In the genomic region with DNA sequence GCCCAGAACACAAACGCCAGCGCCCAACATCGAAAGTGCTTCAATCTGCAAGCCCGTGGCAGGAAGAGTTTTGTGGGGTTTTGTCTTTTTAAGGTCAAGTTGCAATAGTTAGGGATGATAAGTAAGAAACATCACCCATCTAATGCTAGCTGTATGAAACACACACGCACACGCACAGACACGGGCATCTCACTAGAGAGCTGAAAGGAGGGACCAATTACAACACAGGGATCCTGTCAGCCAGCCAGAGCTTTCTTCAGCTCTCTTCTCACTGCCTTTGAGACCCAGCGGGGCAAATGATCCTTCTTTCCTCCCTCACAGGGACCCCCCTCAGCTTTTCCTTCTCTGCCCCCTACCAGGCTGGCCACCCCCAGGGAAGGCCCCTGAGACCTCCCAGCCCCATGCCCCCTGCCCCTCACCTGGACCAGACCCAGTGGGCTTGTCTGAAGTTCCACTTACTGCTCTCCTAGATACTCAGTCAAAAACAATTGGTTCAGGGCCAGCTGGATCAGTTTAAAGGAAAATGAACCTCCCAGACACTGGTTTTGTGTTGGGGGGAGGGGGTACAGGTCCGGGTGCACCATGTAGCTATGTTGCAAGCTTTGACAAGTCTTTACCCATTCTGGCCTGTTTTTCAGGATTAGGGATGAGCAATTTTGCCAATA, we compare ENCODE assay signal across 20 cellular contexts. TPM values are rescaled to one million over a fixed set of nuclear protein-coding genes. Genes with fewer than 3 reads are reported as not detected.
DNase-seq lines count a peak whose midpoint lies in the region; ATAC-seq and TF ChIP-seq lines count a peak whose summit lies in the region.
"Had no signal": no experiment of that assay in that cellular context is flagged by ENCODE, and none has a peak within 500 bp of the region (broad histone marks: within the 10 kb centered on the region; RNA-seq: fewer than 3 reads in every experiment).

No MANE protein-coding gene starts in this region.

- no peak overlapping the region for H3K4me3 Mint-ChIP-seq in MCF 10A (ENCODE audit: unreplicated experiment)
- H3K4me3 Mint-ChIP-seq: activated naive CD8-positive, alpha-beta T cell treated with anti-CD3 and anti-CD28 coated beads, Interleukin-2, amount 10 ng/mL, durations not matched to agents 7 days and 5 days; stimulated activated memory B cell treated with anti-CD40 and anti-IgM and Interleukin-4, amounts not matched to agents 10 μg/mL and 1 μg/mL and 100 μg/mL, for 72 hours had no signal

- no peaks in the 10 kb centered on the region for H3K36me3 Mint-ChIP-seq in MCF 10A (ENCODE audit: insufficient read depth, unreplicated experiment)
- H3K36me3 Mint-ChIP-seq: activated naive CD8-positive, alpha-beta T cell treated with anti-CD3 and anti-CD28 coated beads, Interleukin-2, amount 10 ng/mL, durations not matched to agents 7 days and 5 days; stimulated activated memory B cell treated with anti-CD40 and anti-IgM and Interleukin-4, amounts not matched to agents 10 μg/mL and 1 μg/mL and 100 μg/mL, for 72 hours had no signal

- H4K20me1 ChIP-seq in hepatocyte (ENCODE audit: insufficient read depth, poor library complexity, severe bottlenecking) = no peaks in the 10 kb centered on the region

- no peak for TF ChIP-seq CTCF in MCF 10A (IDR thresholded peaks at IDR 0.05; ENCODE audit: unreplicated experiment)
- TF ChIP-seq CTCF in hepatocyte (IDR thresholded peaks at IDR 0.05; ENCODE audit: poor library complexity) = no peak
- no peak for TF ChIP-seq CTCF in spleen (IDR thresholded peaks at IDR 0.05 in 8 of 11, conservative IDR thresholded peaks at IDR 0.05 in 3 of 11)

- no peak for TF ChIP-seq POLR2A in spleen (IDR thresholded peaks at IDR 0.05)

- no peak overlapping the region for H3K4me2 ChIP-seq in hepatocyte

- H3K4me1 ChIP-seq in hepatocyte (ENCODE audit: insufficient read depth) = peaks cover 10% of the 10 kb centered on the region
- no peaks in the 10 kb centered on the region for H3K4me1 ChIP-seq in spleen
- H3K4me1 ChIP-seq: body of pancreas, esophagus muscularis mucosa, left ventricle myocardium inferior had no signal

- no TSS peak for BruUV-seq in MCF 10A (replicated peaks; lab: Mats Ljungman, UMichigan)

- peaks cover 6% of the 10 kb centered on the region for H3K4me1 Mint-ChIP-seq in MCF 10A (ENCODE audit: insufficient read depth, unreplicated experiment)
- H3K4me1 Mint-ChIP-seq: stimulated activated memory B cell treated with anti-CD40 and anti-IgM and Interleukin-4, amounts not matched to agents 10 μg/mL and 1 μg/mL and 100 μg/mL, for 72 hours had no signal

- no peaks in the 10 kb centered on the region for H3K79me2 ChIP-seq in hepatocyte

- H3K27ac Mint-ChIP-seq in MCF 10A (ENCODE audit: low read depth, unreplicated experiment) = peak overlapping the region; percentile 46
- H3K27ac Mint-ChIP-seq: activated naive CD8-positive, alpha-beta T cell treated with anti-CD3 and anti-CD28 coated beads, Interleukin-2, amount 10 ng/mL, durations not matched to agents 7 days and 5 days; stimulated activated memory B cell treated with anti-CD40 and anti-IgM and Interleukin-4, amounts not matched to agents 10 μg/mL and 1 μg/mL and 100 μg/mL, for 72 hours had no signal

- 86% methylated on average over 9 of the region's 9 CpGs for WGBS in hepatocyte (ENCODE audit: low lambda C conversion rate, missing lambda C conversion rate)
- 81 to 89% (median 88%) methylated on average over 9 of the region's 9 CpGs for WGBS in spleen, 5 donors

- no peak overlapping the region for H3K4me3 ChIP-seq in hepatocyte
- H3K4me3 ChIP-seq in spleen = no peak overlapping the region
- H3K4me3 ChIP-seq: body of pancreas, esophagus muscularis mucosa, left ventricle myocardium inferior had no signal

- H3K9me3 ChIP-seq in hepatocyte (ENCODE audit: low read depth) (no peaks in the 10 kb centered on the region), spleen (no peaks in the 10 kb centered on the region)
- H3K9me3 ChIP-seq: body of pancreas, esophagus muscularis mucosa, left ventricle myocardium inferior had no signal

- DNase-seq in NCI-H446 treated with DMSO at 0.1 percent for 48 hours (lab: John Stamatoyannopoulos, UW) (peak; percentile 26), MCF 10A (ENCODE audit: unreplicated experiment) (peak; percentile 65), hepatocyte (ENCODE audit: low spot score) (no peak), spleen (peak; percentile 53)
- DNase-seq: activated CD4-positive, alpha-beta T cell treated with anti-CD3 and anti-CD28 coated beads, Interleukin-2, amount 50 U/mL, for 4 hours; activated naive CD8-positive, alpha-beta T cell treated with anti-CD3 and anti-CD28 coated beads, Interleukin-2, amount 10 ng/mL, durations not matched to agents 7 days and 5 days; activated T-cell treated with anti-CD3 and anti-CD28 coated beads, Interleukin-2, amount 50 U/mL, for 1 hour; COR-L47; left ventricle myocardium inferior; NCI-H1417 treated with DMSO at 0.1 percent for 48 hours; NCI-H526 treated with DMSO at 0.1 percent for 48 hours; occipital lobe had no signal

- H3K9me3 Mint-ChIP-seq in MCF 10A (ENCODE audit: unreplicated experiment) = no peaks in the 10 kb centered on the region
- H3K9me3 Mint-ChIP-seq: activated naive CD8-positive, alpha-beta T cell treated with anti-CD3 and anti-CD28 coated beads, Interleukin-2, amount 10 ng/mL, durations not matched to agents 7 days and 5 days had no signal

- no peaks in the 10 kb centered on the region for H3K27me3 Mint-ChIP-seq in MCF 10A (ENCODE audit: insufficient read depth, unreplicated experiment)
- H3K27me3 Mint-ChIP-seq: activated naive CD8-positive, alpha-beta T cell treated with anti-CD3 and anti-CD28 coated beads, Interleukin-2, amount 10 ng/mL, durations not matched to agents 7 days and 5 days had no signal

- H3K27ac ChIP-seq in hepatocyte (peak overlapping the region; percentile 46), spleen (no peak overlapping the region)
- H3K27ac ChIP-seq: body of pancreas, esophagus muscularis mucosa, left ventricle myocardium inferior had no signal

- CTCF ChIA-PET in MCF 10A (lab: Yijun Ruan, JAX) = interaction anchor here (0.8 to 1.4 kb wide), 2 partner anchors 8 to 374 kb away, joined by 4 to 7 read pairs; no protein-coding TSS in a partner anchor

- no peak for ATAC-seq in HG03039 (IDR thresholded peaks at IDR 0.05; ENCODE audit: unreplicated experiment)
- no peak for ATAC-seq in HG03521 (IDR thresholded peaks at IDR 0.05; ENCODE audit: unreplicated experiment)
- no peak for ATAC-seq in HG03439 (IDR thresholded peaks at IDR 0.05; ENCODE audit: unreplicated experiment)
- ATAC-seq: body of pancreas; right cardiac atrium; stimulated activated memory B cell treated with anti-CD40 and anti-IgM and Interleukin-4, amounts not matched to agents 10 μg/mL and 1 μg/mL and 100 μg/mL, for 72 hours had no signal

- H3K36me3 ChIP-seq in hepatocyte (replicated peaks; ENCODE audit: insufficient read depth, low read depth) (no peaks in the 10 kb centered on the region), spleen (no peaks in the 10 kb centered on the region)
- H3K36me3 ChIP-seq: esophagus muscularis mucosa, left ventricle myocardium inferior had no signal

- intact Hi-C loops in MCF 10A (cut with micrococcal nuclease) = no loop called here
- intact Hi-C loops in spleen (cut with DNase I; ENCODE audit: low total_unique reads) = no loop called here

- peaks cover 4% of the 10 kb centered on the region for H3K27me3 ChIP-seq in hepatocyte
- peaks cover 0 to 20% (median 0%) of the 10 kb centered on the region in 7 donors for H3K27me3 ChIP-seq in spleen (replicated peaks in 1 of 7)
- H3K27me3 ChIP-seq: body of pancreas had no signal

- no peaks in the 10 kb centered on the region for H3K9me2 ChIP-seq in hepatocyte (replicated peaks; ENCODE audit: insufficient read depth)

- POLR2A ChIA-PET in MCF 10A (lab: Yijun Ruan, JAX) = interaction anchor here (0.7 to 1.0 kb wide), 2 partner anchors 14 to 70 kb away, joined by 3 to 4 read pairs; no protein-coding TSS in a partner anchor

- H2AFZ ChIP-seq in hepatocyte = no peak overlapping the region

RNA-seq across cellular contexts. Expression of gene CYP26B1, which starts 17.9 kb away (rescaled TPM):
- 14.1 and 16.9 TPM in 2 replicates for total RNA-seq in MCF 10A (2022)
- total RNA-seq in hepatocyte = 5.2 and 6.5 TPM in 2 replicates
- 2.3 and 3.9 TPM in 2 replicates for polyA plus RNA-seq in hepatocyte
- total RNA-seq in spleen = 10 to 100 TPM in 3 of 7 donors, 1 to 10 TPM in 4; 2.3 to 11.4 (median 6.7) TPM
- 1 to 10 TPM in 2 of 3 donors, under 1 TPM in 1; 0.87 to 2.1 (median 1.5) TPM for polyA plus RNA-seq in spleen
- total RNA-seq: activated naive CD8-positive, alpha-beta T cell treated with anti-CD3 and anti-CD28 coated beads, Interleukin-2, amount 10 ng/mL, durations not matched to agents 7 days and 5 days; dermis microvascular lymphatic vessel endothelial cell had no signal
